1 cellular context compared by ENCODE assay signal in the genomic region with DNA sequence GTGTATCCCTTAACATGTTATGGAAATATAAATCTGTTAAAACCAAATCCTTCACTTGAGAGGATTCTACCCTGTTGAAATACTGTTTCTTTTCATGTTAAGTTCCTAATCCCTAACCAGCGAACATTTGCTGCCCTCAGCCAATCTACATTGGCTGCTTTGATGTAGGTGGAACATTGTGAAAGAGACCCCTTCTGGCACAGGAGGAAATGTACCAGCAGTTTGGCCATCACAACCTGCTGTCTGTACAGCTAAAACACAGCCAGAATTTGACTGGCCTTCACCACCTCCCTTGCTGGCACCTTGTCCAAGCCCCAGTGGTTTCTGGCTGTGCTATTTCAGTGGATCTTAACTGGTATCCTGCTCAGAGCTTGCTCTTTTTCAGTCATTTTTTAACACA.
TF ChIP-seq lines count a peak whose summit lies in the region.

No MANE protein-coding gene starts in this region.

TF ChIP-seq in GM12878, 131 proteins besides CTCF, POLR2A, EP300 and RAD21 (continued from another document):
- TF ChIP-seq, protein P1, sequence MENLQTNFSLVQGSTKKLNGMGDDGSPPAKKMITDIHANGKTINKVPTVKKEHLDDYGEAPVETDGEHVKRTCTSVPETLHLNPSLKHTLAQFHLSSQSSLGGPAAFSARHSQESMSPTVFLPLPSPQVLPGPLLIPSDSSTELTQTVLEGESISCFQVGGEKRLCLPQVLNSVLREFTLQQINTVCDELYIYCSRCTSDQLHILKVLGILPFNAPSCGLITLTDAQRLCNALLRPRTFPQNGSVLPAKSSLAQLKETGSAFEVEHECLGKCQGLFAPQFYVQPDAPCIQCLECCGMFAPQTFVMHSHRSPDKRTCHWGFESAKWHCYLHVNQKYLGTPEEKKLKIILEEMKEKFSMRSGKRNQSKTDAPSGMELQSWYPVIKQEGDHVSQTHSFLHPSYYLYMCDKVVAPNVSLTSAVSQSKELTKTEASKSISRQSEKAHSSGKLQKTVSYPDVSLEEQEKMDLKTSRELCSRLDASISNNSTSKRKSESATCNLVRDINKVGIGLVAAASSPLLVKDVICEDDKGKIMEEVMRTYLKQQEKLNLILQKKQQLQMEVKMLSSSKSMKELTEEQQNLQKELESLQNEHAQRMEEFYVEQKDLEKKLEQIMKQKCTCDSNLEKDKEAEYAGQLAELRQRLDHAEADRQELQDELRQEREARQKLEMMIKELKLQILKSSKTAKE (IDR thresholded peaks at IDR 0.05; ENCODE audit: low read depth, poor library complexity, severe bottlenecking): no peak
- TF ChIP-seq CBX5 (IDR thresholded peaks at IDR 0.05; ENCODE audit: low read depth): no peak
- no peak for TF ChIP-seq ETV6 (conservative IDR thresholded peaks at IDR 0.05 in 1 of 2, IDR thresholded peaks at IDR 0.05 in 1 of 2; ENCODE audit: borderline replicate concordance in 1 of 2, low read depth in 1 of 2)
- TF ChIP-seq, protein P2, sequence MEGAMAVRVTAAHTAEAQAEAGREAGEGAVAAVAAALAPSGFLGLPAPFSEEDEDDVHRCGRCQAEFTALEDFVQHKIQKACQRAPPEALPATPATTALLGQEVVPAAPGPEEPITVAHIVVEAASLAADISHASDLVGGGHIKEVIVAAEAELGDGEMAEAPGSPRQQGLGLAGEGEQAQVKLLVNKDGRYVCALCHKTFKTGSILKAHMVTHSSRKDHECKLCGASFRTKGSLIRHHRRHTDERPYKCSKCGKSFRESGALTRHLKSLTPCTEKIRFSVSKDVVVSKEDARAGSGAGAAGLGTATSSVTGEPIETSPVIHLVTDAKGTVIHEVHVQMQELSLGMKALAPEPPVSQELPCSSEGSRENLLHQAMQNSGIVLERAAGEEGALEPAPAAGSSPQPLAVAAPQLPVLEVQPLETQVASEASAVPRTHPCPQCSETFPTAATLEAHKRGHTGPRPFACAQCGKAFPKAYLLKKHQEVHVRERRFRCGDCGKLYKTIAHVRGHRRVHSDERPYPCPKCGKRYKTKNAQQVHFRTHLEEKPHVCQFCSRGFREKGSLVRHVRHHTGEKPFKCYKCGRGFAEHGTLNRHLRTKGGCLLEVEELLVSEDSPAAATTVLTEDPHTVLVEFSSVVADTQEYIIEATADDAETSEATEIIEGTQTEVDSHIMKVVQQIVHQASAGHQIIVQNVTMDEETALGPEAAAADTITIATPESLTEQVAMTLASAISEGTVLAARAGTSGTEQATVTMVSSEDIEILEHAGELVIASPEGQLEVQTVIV (IDR thresholded peaks at IDR 0.05; ENCODE audit: borderline replicate concordance, partially characterized antibody): no peak
- TF ChIP-seq, protein P3, sequence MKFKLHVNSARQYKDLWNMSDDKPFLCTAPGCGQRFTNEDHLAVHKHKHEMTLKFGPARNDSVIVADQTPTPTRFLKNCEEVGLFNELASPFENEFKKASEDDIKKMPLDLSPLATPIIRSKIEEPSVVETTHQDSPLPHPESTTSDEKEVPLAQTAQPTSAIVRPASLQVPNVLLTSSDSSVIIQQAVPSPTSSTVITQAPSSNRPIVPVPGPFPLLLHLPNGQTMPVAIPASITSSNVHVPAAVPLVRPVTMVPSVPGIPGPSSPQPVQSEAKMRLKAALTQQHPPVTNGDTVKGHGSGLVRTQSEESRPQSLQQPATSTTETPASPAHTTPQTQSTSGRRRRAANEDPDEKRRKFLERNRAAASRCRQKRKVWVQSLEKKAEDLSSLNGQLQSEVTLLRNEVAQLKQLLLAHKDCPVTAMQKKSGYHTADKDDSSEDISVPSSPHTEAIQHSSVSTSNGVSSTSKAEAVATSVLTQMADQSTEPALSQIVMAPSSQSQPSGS (IDR thresholded peaks at IDR 0.05; ENCODE audit: low read length): no peak
- TF ChIP-seq SREBF1 (IDR thresholded peaks at IDR 0.05; ENCODE audit: low read length): no peak
- TF ChIP-seq, protein P4, sequence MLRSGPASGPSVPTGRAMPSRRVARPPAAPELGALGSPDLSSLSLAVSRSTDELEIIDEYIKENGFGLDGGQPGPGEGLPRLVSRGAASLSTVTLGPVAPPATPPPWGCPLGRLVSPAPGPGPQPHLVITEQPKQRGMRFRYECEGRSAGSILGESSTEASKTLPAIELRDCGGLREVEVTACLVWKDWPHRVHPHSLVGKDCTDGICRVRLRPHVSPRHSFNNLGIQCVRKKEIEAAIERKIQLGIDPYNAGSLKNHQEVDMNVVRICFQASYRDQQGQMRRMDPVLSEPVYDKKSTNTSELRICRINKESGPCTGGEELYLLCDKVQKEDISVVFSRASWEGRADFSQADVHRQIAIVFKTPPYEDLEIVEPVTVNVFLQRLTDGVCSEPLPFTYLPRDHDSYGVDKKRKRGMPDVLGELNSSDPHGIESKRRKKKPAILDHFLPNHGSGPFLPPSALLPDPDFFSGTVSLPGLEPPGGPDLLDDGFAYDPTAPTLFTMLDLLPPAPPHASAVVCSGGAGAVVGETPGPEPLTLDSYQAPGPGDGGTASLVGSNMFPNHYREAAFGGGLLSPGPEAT (IDR thresholded peaks at IDR 0.05; ENCODE audit: low read depth): no peak
